8 cellular contexts compared by ENCODE assay signal in the genomic region with DNA sequence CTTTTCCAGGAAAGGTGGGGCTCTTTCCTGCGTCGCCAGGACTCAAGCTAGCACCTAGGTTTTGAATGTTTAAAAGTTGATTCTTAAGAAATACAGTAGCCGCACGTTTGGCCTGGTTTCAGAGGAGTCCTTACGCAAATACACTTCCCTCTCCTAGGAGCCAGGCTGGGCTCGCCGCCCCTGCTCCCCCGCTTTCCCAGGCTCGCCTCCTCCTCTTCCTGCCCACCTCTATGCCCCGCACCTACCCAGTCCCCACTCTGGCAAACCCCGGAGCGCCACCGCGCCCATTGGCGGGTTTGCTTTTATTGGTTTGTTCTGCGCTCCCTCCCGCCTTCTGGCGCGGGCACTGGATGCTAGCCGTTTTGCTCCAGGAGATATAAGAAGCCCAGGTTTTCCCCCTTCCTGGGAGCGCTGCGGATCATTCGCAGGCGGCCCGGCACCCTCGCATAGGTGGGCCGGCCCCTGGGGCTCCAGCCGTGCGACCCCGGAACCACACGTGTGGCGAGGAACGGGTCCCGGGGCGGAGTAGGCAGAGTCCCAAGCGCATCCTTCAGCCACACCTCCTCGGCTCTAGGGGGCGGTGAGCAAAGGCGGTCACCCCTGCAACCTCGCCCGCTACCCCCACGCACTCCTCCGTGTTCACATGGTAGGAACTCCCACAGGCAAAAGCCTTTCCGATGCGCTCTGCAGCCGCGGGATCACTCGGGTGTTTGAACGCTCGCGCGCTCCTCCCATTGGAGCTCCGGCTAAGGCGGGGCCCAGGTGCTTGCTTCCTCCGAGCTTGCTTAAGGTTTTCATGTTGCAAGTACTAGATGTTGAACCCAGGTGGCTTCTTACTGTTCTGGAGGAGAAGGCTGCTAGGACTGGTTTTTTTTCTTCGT.
DNase-seq lines count a peak whose midpoint lies in the region; TF ChIP-seq lines count a peak whose summit lies in the region.

No MANE protein-coding gene starts in this region.

- H3K27me3 ChIP-seq in effector memory CD4-positive, alpha-beta T cell (replicated peaks; ENCODE audit: control insufficient read depth, insufficient read depth, low read length, poor library complexity, severe bottlenecking), result no peaks in the 10 kb centered on the region
- H3K27me3 ChIP-seq in mucosa of rectum (ENCODE audit: control insufficient read depth in 2 of 2, insufficient read depth in 2 of 2, low read length in 2 of 2), result no peaks in the 10 kb centered on the region

- peak overlapping the region; percentile 18 to 60 for H3K9ac ChIP-seq in mucosa of rectum (ENCODE audit: low read depth in 1 of 2, low read length in 2 of 2)

- H3K4me3 Mint-ChIP-seq in HFFc6, result peak overlapping the region; percentile 89
- H3K4me3 Mint-ChIP-seq in stimulated activated naive CD8-positive, alpha-beta T cell treated with anti-CD3 and anti-CD28 coated beads, Interleukin-15, Interleukin-2, amounts not matched to agents 100 ng/mL and 50 ng/mL, for 24 hours, result peak overlapping the region; percentile 93

- peaks cover 48% of the 10 kb centered on the region for H3K4me1 Mint-ChIP-seq in HFFc6 (ENCODE audit: low read depth)
- H3K4me1 Mint-ChIP-seq in stimulated activated naive CD8-positive, alpha-beta T cell treated with anti-CD3 and anti-CD28 coated beads, Interleukin-15, Interleukin-2, amounts not matched to agents 100 ng/mL and 50 ng/mL, for 24 hours (ENCODE audit: low read depth), result peaks cover 50% of the 10 kb centered on the region

- no peaks in the 10 kb centered on the region for H3K9me3 ChIP-seq in effector memory CD4-positive, alpha-beta T cell (ENCODE audit: control insufficient read depth, low read length)
- H3K9me3 ChIP-seq in mucosa of rectum (ENCODE audit: control insufficient read depth in 2 of 2, low read length in 2 of 2), result no peaks in the 10 kb centered on the region

- H3K4me1 ChIP-seq in effector memory CD4-positive, alpha-beta T cell (ENCODE audit: control insufficient read depth, insufficient read depth, low read length, poor library complexity, severe bottlenecking), result peaks cover 17% of the 10 kb centered on the region
- peaks cover 10 to 20% of the 10 kb centered on the region in 2 donors for H3K4me1 ChIP-seq in mucosa of rectum (ENCODE audit: control insufficient read depth in 2 of 2, insufficient read depth in 2 of 2, low read length in 2 of 2)

- H3K36me3 Mint-ChIP-seq in HFFc6 (ENCODE audit: low read depth), result no peaks in the 10 kb centered on the region
- H3K36me3 Mint-ChIP-seq in stimulated activated naive CD8-positive, alpha-beta T cell treated with anti-CD3 and anti-CD28 coated beads, Interleukin-15, Interleukin-2, amounts not matched to agents 100 ng/mL and 50 ng/mL, for 24 hours (ENCODE audit: low read depth), result peaks cover 5% of the 10 kb centered on the region

- no peak overlapping the region; the same call in 1 of the 2 replicates for H3K27ac Mint-ChIP-seq in HFFc6
- H3K27ac Mint-ChIP-seq in stimulated activated naive CD8-positive, alpha-beta T cell treated with anti-CD3 and anti-CD28 coated beads, Interleukin-15, Interleukin-2, amounts not matched to agents 100 ng/mL and 50 ng/mL, for 24 hours, result peak overlapping the region; percentile 77

- peaks cover 27% of the 10 kb centered on the region for H3K27me3 Mint-ChIP-seq in HFFc6 (ENCODE audit: insufficient read depth)
- H3K27me3 Mint-ChIP-seq in stimulated activated naive CD8-positive, alpha-beta T cell treated with anti-CD3 and anti-CD28 coated beads, Interleukin-15, Interleukin-2, amounts not matched to agents 100 ng/mL and 50 ng/mL, for 24 hours, result no peaks in the 10 kb centered on the region

- no peaks in the 10 kb centered on the region for H3K36me3 ChIP-seq in effector memory CD4-positive, alpha-beta T cell (ENCODE audit: control insufficient read depth, insufficient read depth, low read length)
- no peaks in the 10 kb centered on the region for H3K36me3 ChIP-seq in mucosa of rectum (ENCODE audit: control insufficient read depth in 2 of 2, insufficient read depth in 2 of 2, low read length in 2 of 2)

- DNase-seq in HFFc6 (no peak), NCI-H2171 treated with DMSO at 0.1 percent for 48 hours (lab: John Stamatoyannopoulos, UW) (peak; percentile 60), globus pallidus (ENCODE audit: low spot score) (no peak)
- peak; percentile 69 to 74 for DNase-seq in activated CD4-positive, alpha-beta T cell treated with anti-CD3 and anti-CD28 coated beads, Interleukin-2, amount 50 U/mL, for 4 hours
- peak; percentile 57 to 65 (median 60) for DNase-seq in effector memory CD4-positive, alpha-beta T cell

- H3K27ac ChIP-seq in effector memory CD4-positive, alpha-beta T cell (ENCODE audit: insufficient read depth, low read length, poor library complexity, severe bottlenecking), result no peak overlapping the region
- peak overlapping the region; percentile 59 to 68 for H3K27ac ChIP-seq in mucosa of rectum (ENCODE audit: low read depth in 2 of 2, low read length in 2 of 2)

- peak overlapping the region; percentile 63 for H3K4me3 ChIP-seq in GM08714 (ENCODE audit: low read length)
- H3K4me3 ChIP-seq in effector memory CD4-positive, alpha-beta T cell (ENCODE audit: insufficient read depth, low read depth, low read length, poor library complexity, severe bottlenecking), result peak overlapping the region; percentile 88
- peak overlapping the region; percentile 80 to 92 for H3K4me3 ChIP-seq in mucosa of rectum (ENCODE audit: low read length in 2 of 2)

- no peaks in the 10 kb centered on the region for H3K9me3 Mint-ChIP-seq in HFFc6
- no peaks in the 10 kb centered on the region for H3K9me3 Mint-ChIP-seq in stimulated activated naive CD8-positive, alpha-beta T cell treated with anti-CD3 and anti-CD28 coated beads, Interleukin-15, Interleukin-2, amounts not matched to agents 100 ng/mL and 50 ng/mL, for 24 hours

- TF ChIP-seq CTCF in HFFc6 (IDR thresholded peaks at IDR 0.05), result peak; percentile 42

Comparison
In these comparisons a context has a peak if more than half of its experiments do, and no peak if none do; other contexts are left out.
1. DNase-seq: peak in NCI-H2171 treated with DMSO at 0.1 percent for 48 hours (single experiment), activated CD4-positive, alpha-beta T cell treated with anti-CD3 and anti-CD28 coated beads, Interleukin-2, amount 50 U/mL, for 4 hours (2 of 2) and effector memory CD4-positive, alpha-beta T cell (3 of 3); none in HFFc6 (single experiment) and globus pallidus (single experiment).
2. Peak in every context shown above with its lines, with median percentiles within 50 percentile points of each other: H3K4me3 ChIP-seq.